In the genomic region with DNA sequence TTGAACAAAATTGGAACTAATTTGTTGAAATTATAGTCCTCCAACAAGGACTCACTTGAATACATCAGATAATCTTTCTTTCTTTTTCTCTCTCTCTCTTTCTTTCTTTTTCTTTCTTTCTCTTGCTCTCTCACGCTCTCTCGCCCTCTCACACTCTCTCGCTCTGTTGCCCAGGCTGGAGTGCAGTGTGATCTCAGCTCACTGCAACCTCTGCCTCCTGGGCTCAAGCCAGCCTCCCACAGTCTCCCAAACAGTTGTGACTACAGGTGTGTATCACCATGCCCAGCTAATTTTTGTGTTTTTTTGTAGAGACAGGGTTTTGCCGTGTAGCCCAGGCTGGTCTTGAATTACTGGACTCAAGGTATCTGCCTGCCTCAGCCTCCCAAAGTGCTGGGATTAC, we compare ENCODE assay signal across 22 cellular contexts. TPM values are rescaled to one million over a fixed set of nuclear protein-coding genes. Genes with fewer than 3 reads are reported as not detected.
DNase-seq lines count a peak whose midpoint lies in the region; ATAC-seq, FAIRE-seq and TF ChIP-seq lines count a peak whose summit lies in the region.
"Had no signal": no experiment of that assay in that cellular context is flagged by ENCODE, and none has a peak within 500 bp of the region (broad histone marks: within the 10 kb centered on the region; RNA-seq: fewer than 3 reads in every experiment).

No MANE protein-coding gene starts in this region.

- peaks cover 14 to 52% of the 10 kb centered on the region in 2 donors for H3K4me1 ChIP-seq in thyroid gland
- H3K4me1 ChIP-seq: A549 had no signal

- peaks cover 53% of the 10 kb centered on the region for H3K36me3 Mint-ChIP-seq in activated T-cell treated with anti-CD3 and anti-CD28 coated beads, Interleukin-2, amount 50 U/mL, for 24 hours (ENCODE audit: low read depth)
- H3K36me3 Mint-ChIP-seq in activated T-cell treated with anti-CD3 and anti-CD28 coated beads, Interleukin-2, amount 50 U/mL, for 4 hours (ENCODE audit: insufficient read depth), result peaks cover 28% of the 10 kb centered on the region
- peaks cover 33% of the 10 kb centered on the region for H3K36me3 Mint-ChIP-seq in dendritic cell treated with granulocyte-macrophage colony-stimulating factor and Interleukin-4, amounts not matched to agents 40 ng/mL and 50 ng/mL, for 4 days (ENCODE audit: low read depth)
- H3K36me3 Mint-ChIP-seq in nephron progenitor cell (ENCODE audit: low read depth), result peaks cover 7% of the 10 kb centered on the region
- H3K36me3 Mint-ChIP-seq in activated CD4-positive, alpha-beta memory T cell treated with anti-CD3 and anti-CD28 coated beads for 36 hours, result peaks cover 8% of the 10 kb centered on the region

- intact Hi-C loops in dendritic cell treated with granulocyte-macrophage colony-stimulating factor and Interleukin-4, amounts not matched to agents 40 ng/mL and 50 ng/mL, for 4 days (cut with micrococcal nuclease), result no loop called here
- intact Hi-C loops in thyroid gland (cut with DNase I) (no loop called here), dorsolateral prefrontal cortex (cut with DNase I) (no loop called here)
- intact Hi-C loops in activated CD4-positive, alpha-beta memory T cell treated with anti-CD3 and anti-CD28 coated beads for 36 hours (cut with micrococcal nuclease), result no loop called here

- H3K27ac ChIP-seq in thyroid gland (peak overlapping the region in 1 of 3 donors; percentile 32), dorsolateral prefrontal cortex (peak overlapping the region in 25 of 59 donors; percentile 0 to 66 (median 36))
- H3K27ac ChIP-seq: 22Rv1, A549, BLaER1 had no signal

- TF ChIP-seq POLR2A in thyroid gland (IDR thresholded peaks at IDR 0.05), result no peak

- CTCF ChIA-PET in activated CD4-positive, alpha-beta memory T cell treated with anti-CD3 and anti-CD28 coated beads for 36 hours (lab: Charles Lee), result no interaction called here

- H3K4me1 Mint-ChIP-seq in activated T-cell treated with anti-CD3 and anti-CD28 coated beads, Interleukin-2, amount 50 U/mL, for 24 hours (ENCODE audit: low read depth), result peaks cover 59% of the 10 kb centered on the region
- H3K4me1 Mint-ChIP-seq in activated T-cell treated with anti-CD3 and anti-CD28 coated beads, Interleukin-2, amount 50 U/mL, for 4 hours (ENCODE audit: low read depth), result peaks cover 47% of the 10 kb centered on the region
- peaks cover 57% of the 10 kb centered on the region for H3K4me1 Mint-ChIP-seq in dendritic cell treated with granulocyte-macrophage colony-stimulating factor and Interleukin-4, amounts not matched to agents 40 ng/mL and 50 ng/mL, for 4 days (ENCODE audit: low read depth)
- H3K4me1 Mint-ChIP-seq in nephron progenitor cell, result peaks cover 22% of the 10 kb centered on the region
- peaks cover 45% of the 10 kb centered on the region for H3K4me1 Mint-ChIP-seq in activated CD4-positive, alpha-beta memory T cell treated with anti-CD3 and anti-CD28 coated beads for 36 hours (ENCODE audit: low read depth)

- TF ChIP-seq CTCF in nephron progenitor cell (IDR thresholded peaks at IDR 0.05) (no peak), thyroid gland (IDR thresholded peaks at IDR 0.05) (no peak), dorsolateral prefrontal cortex (IDR thresholded peaks at IDR 0.05 in 54 of 56, conservative IDR thresholded peaks at IDR 0.05 in 2 of 56; ENCODE audit: low read depth in 1 of 56, partially characterized antibody in 56 of 56) (no peak)

- no peaks in the 10 kb centered on the region for H3K27me3 Mint-ChIP-seq in activated T-cell treated with anti-CD3 and anti-CD28 coated beads, Interleukin-2, amount 50 U/mL, for 24 hours
- H3K27me3 Mint-ChIP-seq in activated T-cell treated with anti-CD3 and anti-CD28 coated beads, Interleukin-2, amount 50 U/mL, for 4 hours (ENCODE audit: low read depth), result no peaks in the 10 kb centered on the region
- H3K27me3 Mint-ChIP-seq in dendritic cell treated with granulocyte-macrophage colony-stimulating factor and Interleukin-4, amounts not matched to agents 40 ng/mL and 50 ng/mL, for 4 days, result no peaks in the 10 kb centered on the region
- peaks cover 5% of the 10 kb centered on the region for H3K27me3 Mint-ChIP-seq in nephron progenitor cell (ENCODE audit: low read depth, poor library complexity)
- H3K27me3 Mint-ChIP-seq in activated CD4-positive, alpha-beta memory T cell treated with anti-CD3 and anti-CD28 coated beads for 36 hours, result no peaks in the 10 kb centered on the region
- H3K27me3 Mint-ChIP-seq: IgD-negative memory B cell had no signal

- no peaks in the 10 kb centered on the region for H3K9me3 Mint-ChIP-seq in activated T-cell treated with anti-CD3 and anti-CD28 coated beads, Interleukin-2, amount 50 U/mL, for 24 hours
- no peaks in the 10 kb centered on the region for H3K9me3 Mint-ChIP-seq in activated T-cell treated with anti-CD3 and anti-CD28 coated beads, Interleukin-2, amount 50 U/mL, for 4 hours
- peaks cover 8% of the 10 kb centered on the region for H3K9me3 Mint-ChIP-seq in dendritic cell treated with granulocyte-macrophage colony-stimulating factor and Interleukin-4, amounts not matched to agents 40 ng/mL and 50 ng/mL, for 4 days
- no peaks in the 10 kb centered on the region for H3K9me3 Mint-ChIP-seq in nephron progenitor cell
- no peaks in the 10 kb centered on the region for H3K9me3 Mint-ChIP-seq in activated CD4-positive, alpha-beta memory T cell treated with anti-CD3 and anti-CD28 coated beads for 36 hours
- H3K9me3 Mint-ChIP-seq: CD8-positive, alpha-beta T cell had no signal

- H3K9me3 ChIP-seq in thyroid gland, result no peaks in the 10 kb centered on the region
- H3K9me3 ChIP-seq: A549, BLaER1 had no signal

- FAIRE-seq in RCC 7860 (lab: Jason Lieb, UNC), result no peak
- FAIRE-seq: A549, HepG2 had no signal

- no peak overlapping the region for H3K4me3 Mint-ChIP-seq in activated T-cell treated with anti-CD3 and anti-CD28 coated beads, Interleukin-2, amount 50 U/mL, for 24 hours
- H3K4me3 Mint-ChIP-seq in activated T-cell treated with anti-CD3 and anti-CD28 coated beads, Interleukin-2, amount 50 U/mL, for 4 hours, result no peak overlapping the region
- H3K4me3 Mint-ChIP-seq in dendritic cell treated with granulocyte-macrophage colony-stimulating factor and Interleukin-4, amounts not matched to agents 40 ng/mL and 50 ng/mL, for 4 days, result no peak overlapping the region
- no peak overlapping the region for H3K4me3 Mint-ChIP-seq in nephron progenitor cell
- H3K4me3 Mint-ChIP-seq in activated CD4-positive, alpha-beta memory T cell treated with anti-CD3 and anti-CD28 coated beads for 36 hours, result no peak overlapping the region
- H3K4me3 Mint-ChIP-seq: CD14-positive monocyte; CD8-positive, alpha-beta T cell; IgD-negative memory B cell had no signal

- H3K36me3 ChIP-seq in thyroid gland, result no peaks in the 10 kb centered on the region

- H3K4me3 ChIP-seq in thyroid gland (replicated peaks in 1 of 3) (no peak overlapping the region), dorsolateral prefrontal cortex (no peak overlapping the region)
- H3K4me3 ChIP-seq: A549, BLaER1 had no signal

- DNase-seq in activated T-cell treated with anti-CD3 and anti-CD28 coated beads, Interleukin-2, amount 50 U/mL, for 24 hours, result no peak
- no peak for DNase-seq in activated T-cell treated with anti-CD3 and anti-CD28 coated beads, Interleukin-2, amount 50 U/mL, for 4 hours
- DNase-seq in nephron progenitor cell (no peak), thyroid gland (peak; percentile 44 to 67), dorsolateral prefrontal cortex (no peak), RCC 7860 (ENCODE audit: low spot score) (no peak)
- no peak for DNase-seq in activated CD4-positive, alpha-beta memory T cell treated with anti-CD3 and anti-CD28 coated beads for 36 hours
- DNase-seq: AML-193; Calu3; CD8-positive, alpha-beta T cell; DMS79 treated with DMSO at 0.1 percent for 48 hours; GF-D8; GOT3; H7 had no signal

- H3K27ac Mint-ChIP-seq in activated T-cell treated with anti-CD3 and anti-CD28 coated beads, Interleukin-2, amount 50 U/mL, for 24 hours, result peak overlapping the region; percentile 28
- peak overlapping the region; percentile 6 for H3K27ac Mint-ChIP-seq in dendritic cell treated with granulocyte-macrophage colony-stimulating factor and Interleukin-4, amounts not matched to agents 40 ng/mL and 50 ng/mL, for 4 days
- peak overlapping the region; percentile 87 for H3K27ac Mint-ChIP-seq in nephron progenitor cell
- H3K27ac Mint-ChIP-seq in activated CD4-positive, alpha-beta memory T cell treated with anti-CD3 and anti-CD28 coated beads for 36 hours, result no peak overlapping the region
- H3K27ac Mint-ChIP-seq: CD8-positive, alpha-beta T cell; IgD-negative memory B cell had no signal

- WGBS in thyroid gland, 2 donors, result 74 to 82% methylated on average over 4 of the region's 4 CpGs

- ATAC-seq in activated T-cell treated with anti-CD3 and anti-CD28 coated beads, Interleukin-2, amount 50 U/mL, for 4 hours, result no peak
- ATAC-seq: A549; CD8-positive, alpha-beta T cell; HCT116; HepG2 had no signal

- POLR2A ChIA-PET in activated CD4-positive, alpha-beta memory T cell treated with anti-CD3 and anti-CD28 coated beads for 36 hours (lab: Charles Lee), result no interaction called here

- no peaks in the 10 kb centered on the region for H3K27me3 ChIP-seq in thyroid gland
- H3K27me3 ChIP-seq in dorsolateral prefrontal cortex, result no peaks in the 10 kb centered on the region
- H3K27me3 ChIP-seq: BLaER1 had no signal

RNA-seq across cellular contexts. Expression of a gene that starts 22.8 kb away (rescaled TPM):
- 10 to 100 TPM; 28.7 to 33.9 (median 29.9) TPM for total RNA-seq in activated T-cell treated with anti-CD3 and anti-CD28 coated beads, Interleukin-2, amount 50 U/mL, for 4 hours
- total RNA-seq in thyroid gland (10 to 100 TPM; 27.1 to 48.8 (median 37.6) TPM), dorsolateral prefrontal cortex (10 to 100 TPM; 35.1 to 88.2 (median 50.0) TPM)
- total RNA-seq in activated CD4-positive, alpha-beta memory T cell treated with anti-CD3 and anti-CD28 coated beads for 36 hours, result 10 to 100 TPM; 22.2 to 25.3 TPM

Comparison
In these comparisons a context has a peak if more than half of its experiments do, and no peak if none do; other contexts are left out.
1. DNase-seq: peak in thyroid gland (2 of 2); none in activated T-cell treated with anti-CD3 and anti-CD28 coated beads, Interleukin-2, amount 50 U/mL, for 24 hours (single experiment), activated T-cell treated with anti-CD3 and anti-CD28 coated beads, Interleukin-2, amount 50 U/mL, for 4 hours (single experiment), nephron progenitor cell (single experiment), dorsolateral prefrontal cortex (0 of 10), RCC 7860 (single experiment) and activated CD4-positive, alpha-beta memory T cell treated with anti-CD3 and anti-CD28 coated beads for 36 hours (single experiment).